In the genomic region with DNA sequence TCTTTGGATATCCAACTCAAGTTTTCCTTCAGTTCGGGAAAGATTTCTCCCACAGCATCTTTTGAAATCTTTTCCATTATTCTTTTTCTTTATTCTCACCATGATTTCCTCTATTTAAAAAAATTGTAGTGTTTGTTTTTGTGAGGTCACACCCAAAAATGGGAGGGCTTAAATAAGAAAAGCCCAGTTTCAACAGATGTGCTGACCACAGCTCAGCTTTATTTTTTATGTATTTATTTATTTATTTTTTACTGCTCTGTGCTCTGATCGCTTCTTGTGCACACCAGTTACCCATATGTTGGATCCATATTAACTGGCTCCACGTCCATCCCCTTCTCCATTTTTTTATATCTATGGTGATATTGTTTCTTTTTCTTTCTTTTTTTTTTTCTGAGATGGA, we compare ENCODE assay signal across 16 cellular contexts.
"Had no signal": no experiment of that assay in that cellular context is flagged by ENCODE, and none has a peak within 500 bp of the region (broad histone marks: within the 10 kb centered on the region; RNA-seq: fewer than 3 reads in every experiment).

No MANE protein-coding gene starts in this region.

- H3K4me3 Mint-ChIP-seq: activated CD8-positive, alpha-beta T cell treated with anti-CD3 and anti-CD28 coated beads, Interleukin-2, amount 10 ng/mL, durations not matched to agents 7 days and 5 days; activated naive CD8-positive, alpha-beta T cell treated with anti-CD3 and anti-CD28 coated beads for 36 hours; activated T-cell treated with anti-CD3 and anti-CD28 coated beads, Interleukin-2, amount 50 U/mL, for 72 hours; dendritic cell treated with granulocyte-macrophage colony-stimulating factor and Interleukin-4, amounts not matched to agents 40 ng/mL and 50 ng/mL, for 4 days; neural crest cell; stimulated activated memory B cell treated with anti-CD40 and anti-IgM and Interleukin-4, amounts not matched to agents 10 μg/mL and 1 μg/mL and 100 μg/mL, for 72 hours; T-helper 1 cell treated with Interleukin-12 subunit alpha and Interleukin-12 subunit beta and Interleukin-4 antibody, amounts not matched to agents 30 μg/mL and 1 μg/mL, for 36 hours had no signal

- DNase-seq: activated CD4-positive, alpha-beta T cell treated with anti-CD3 and anti-CD28 coated beads for 4 hours; activated CD8-positive, alpha-beta memory T cell treated with anti-CD3 and anti-CD28 coated beads, Interleukin-2, amount 50 U/mL, for 4 hours; activated CD8-positive, alpha-beta T cell treated with anti-CD3 and anti-CD28 coated beads, Interleukin-2, amount 10 ng/mL, durations not matched to agents 7 days and 5 days; activated gamma-delta T cell; activated naive CD8-positive, alpha-beta T cell treated with anti-CD3 and anti-CD28 coated beads for 36 hours; activated T-cell treated with anti-CD3 and anti-CD28 coated beads, Interleukin-2, amount 50 U/mL, for 72 hours; effector memory CD4-positive, alpha-beta T cell; heart right ventricle; lower lobe of right lung; midbrain; stimulated activated CD4-positive, alpha-beta T cell treated with anti-CD3 and anti-CD28 coated beads, Interleukin-2, amount 100 ng/mL, for 48 hours; thyroid gland had no signal

- H3K27ac Mint-ChIP-seq: activated CD8-positive, alpha-beta T cell treated with anti-CD3 and anti-CD28 coated beads, Interleukin-2, amount 10 ng/mL, durations not matched to agents 7 days and 5 days; activated naive CD8-positive, alpha-beta T cell treated with anti-CD3 and anti-CD28 coated beads for 36 hours; activated T-cell treated with anti-CD3 and anti-CD28 coated beads, Interleukin-2, amount 50 U/mL, for 72 hours; dendritic cell treated with granulocyte-macrophage colony-stimulating factor and Interleukin-4, amounts not matched to agents 40 ng/mL and 50 ng/mL, for 4 days; stimulated activated memory B cell treated with anti-CD40 and anti-IgM and Interleukin-4, amounts not matched to agents 10 μg/mL and 1 μg/mL and 100 μg/mL, for 72 hours; T-helper 1 cell treated with Interleukin-12 subunit alpha and Interleukin-12 subunit beta and Interleukin-4 antibody, amounts not matched to agents 30 μg/mL and 1 μg/mL, for 36 hours had no signal

- ATAC-seq: activated CD8-positive, alpha-beta T cell treated with anti-CD3 and anti-CD28 coated beads, Interleukin-2, amount 10 ng/mL, durations not matched to agents 7 days and 5 days; activated T-cell treated with anti-CD3 and anti-CD28 coated beads, Interleukin-2, amount 50 U/mL, for 72 hours; lower lobe of right lung; stimulated activated memory B cell treated with anti-CD40 and anti-IgM and Interleukin-4, amounts not matched to agents 10 μg/mL and 1 μg/mL and 100 μg/mL, for 72 hours had no signal

- H3K36me3 Mint-ChIP-seq: activated naive CD8-positive, alpha-beta T cell treated with anti-CD3 and anti-CD28 coated beads for 36 hours; stimulated activated memory B cell treated with anti-CD40 and anti-IgM and Interleukin-4, amounts not matched to agents 10 μg/mL and 1 μg/mL and 100 μg/mL, for 72 hours had no signal

- H3K4me3 ChIP-seq: heart right ventricle, lower lobe of right lung, thyroid gland had no signal

- H3K27ac ChIP-seq: lower lobe of right lung, thyroid gland had no signal

- H3K4me1 ChIP-seq: thyroid gland had no signal

- H3K27me3 ChIP-seq: thyroid gland had no signal

- H3K9me3 ChIP-seq: heart right ventricle, lower lobe of right lung, thyroid gland had no signal

- H3K4me1 Mint-ChIP-seq: activated naive CD8-positive, alpha-beta T cell treated with anti-CD3 and anti-CD28 coated beads for 36 hours; stimulated activated memory B cell treated with anti-CD40 and anti-IgM and Interleukin-4, amounts not matched to agents 10 μg/mL and 1 μg/mL and 100 μg/mL, for 72 hours had no signal

- H3K9me3 Mint-ChIP-seq: activated naive CD8-positive, alpha-beta T cell treated with anti-CD3 and anti-CD28 coated beads for 36 hours; activated T-cell treated with anti-CD3 and anti-CD28 coated beads, Interleukin-2, amount 50 U/mL, for 72 hours; dendritic cell treated with granulocyte-macrophage colony-stimulating factor and Interleukin-4, amounts not matched to agents 40 ng/mL and 50 ng/mL, for 4 days; neural crest cell; stimulated activated memory B cell treated with anti-CD40 and anti-IgM and Interleukin-4, amounts not matched to agents 10 μg/mL and 1 μg/mL and 100 μg/mL, for 72 hours; T-helper 1 cell treated with Interleukin-12 subunit alpha and Interleukin-12 subunit beta and Interleukin-4 antibody, amounts not matched to agents 30 μg/mL and 1 μg/mL, for 36 hours had no signal
